1 cellular context compared by ENCODE assay signal in genomic region chr16:3458278-3458851, GRCh38.
TF ChIP-seq lines count a peak whose summit lies in the region.

No MANE protein-coding gene starts in this region.

TF ChIP-seq in SK-N-SH, 30 proteins besides CTCF, POLR2A, EP300 and RAD21 (continued from another document):
- TF ChIP-seq MXI1 (IDR thresholded peaks at IDR 0.05; ENCODE audit: low read depth, low read length) = no peak
- TF ChIP-seq ELF1 (IDR thresholded peaks at IDR 0.05) = peak; percentile 23; the same call in 1 of the 2 replicates
